In genomic region chr2:48668992-48669391, GRCh38 we compare ENCODE assay signal across 21 cellular contexts. TPM values are rescaled to one million over a fixed set of nuclear protein-coding genes. Genes with fewer than 3 reads are reported as not detected.
DNase-seq lines count a peak whose midpoint lies in the region; ATAC-seq and TF ChIP-seq lines count a peak whose summit lies in the region.
"Had no signal": no experiment of that assay in that cellular context is flagged by ENCODE, and none has a peak within 500 bp of the region (broad histone marks: within the 10 kb centered on the region; RNA-seq: fewer than 3 reads in every experiment).

No MANE protein-coding gene starts in this region.

- in situ Hi-C loops in KBM-7 (cut with MboI; ENCODE audit: low pct_unique_long_range_greater_than_20kb, low sequenced_read_pairs) = no loop called here

- no peaks in the 10 kb centered on the region for H3K4me1 ChIP-seq in foreskin keratinocyte
- H3K4me1 ChIP-seq: pancreas had no signal

- no peaks in the 10 kb centered on the region for H3K36me3 Mint-ChIP-seq in HFFc6 (ENCODE audit: low read depth)
- H3K36me3 Mint-ChIP-seq: activated naive CD4-positive, alpha-beta T cell treated with anti-CD3 and anti-CD28 coated beads, Interleukin-2, amount 50 U/mL, for 24 hours; T-cell had no signal

- TF ChIP-seq CTCF in HFFc6 (IDR thresholded peaks at IDR 0.05) (no peak), foreskin keratinocyte (conservative IDR thresholded peaks at IDR 0.05) (no peak)

- H3K27me3 ChIP-seq in foreskin keratinocyte = no peaks in the 10 kb centered on the region
- H3K27me3 ChIP-seq: brain microvascular endothelial cell, pancreas had no signal

- DNase-seq in KBM-7 (no peak), HFFc6 (no peak), SW 1271 (lab: John Stamatoyannopoulos, UW) (no peak), foreskin keratinocyte (no peak)
- DNase-seq: activated CD8-positive, alpha-beta memory T cell treated with anti-CD3 and anti-CD28 coated beads, Interleukin-2, amount 50 U/mL, for 4 hours; brain microvascular endothelial cell; Caco-2; hypothalamus; NCI-H146; NCI-H510A treated with DMSO at 0.1 percent for 48 hours; pancreas; stimulated activated CD4-positive, alpha-beta T cell treated with anti-CD3 and anti-CD28 coated beads, Interleukin-12 subunit alpha, Interleukin-12 subunit beta, amount 100 ng/mL, for 4 hours; T-cell had no signal

- no peaks in the 10 kb centered on the region for H3K4me1 Mint-ChIP-seq in HFFc6 (ENCODE audit: low read depth)
- H3K4me1 Mint-ChIP-seq: activated naive CD4-positive, alpha-beta T cell treated with anti-CD3 and anti-CD28 coated beads, Interleukin-2, amount 50 U/mL, for 24 hours; GM23338; T-cell had no signal

- no peak overlapping the region for H3K27ac Mint-ChIP-seq in HFFc6
- H3K27ac Mint-ChIP-seq: activated naive CD4-positive, alpha-beta T cell treated with anti-CD3 and anti-CD28 coated beads, Interleukin-2, amount 50 U/mL, for 24 hours; GM23338; T-cell had no signal

- no peaks in the 10 kb centered on the region for H3K9me3 Mint-ChIP-seq in HFFc6
- H3K9me3 Mint-ChIP-seq: activated naive CD4-positive, alpha-beta T cell treated with anti-CD3 and anti-CD28 coated beads, Interleukin-2, amount 50 U/mL, for 24 hours; T-cell had no signal

- H3K4me3 Mint-ChIP-seq in HFFc6 = no peak overlapping the region
- H3K4me3 Mint-ChIP-seq: activated naive CD4-positive, alpha-beta T cell treated with anti-CD3 and anti-CD28 coated beads, Interleukin-2, amount 50 U/mL, for 24 hours; GM23338; T-cell had no signal

- peak; percentile 92 for ATAC-seq in GM18511 (IDR thresholded peaks at IDR 0.05; ENCODE audit: unreplicated experiment)
- peak; percentile 79 for ATAC-seq in GM19468 (IDR thresholded peaks at IDR 0.05; ENCODE audit: extremely low read depth, unreplicated experiment)
- ATAC-seq in HG02840 (IDR thresholded peaks at IDR 0.05; ENCODE audit: low FRiP score, unreplicated experiment) = peak; percentile 86
- ATAC-seq in HG03457 (IDR thresholded peaks at IDR 0.05; ENCODE audit: unreplicated experiment) = peak; percentile 97
- ATAC-seq in foreskin keratinocyte = no peak
- ATAC-seq: GM23338, pancreas, T-cell had no signal

- no peak overlapping the region for H3K27ac ChIP-seq in foreskin keratinocyte
- H3K27ac ChIP-seq: brain microvascular endothelial cell, HL-60, pancreas had no signal

- no peaks in the 10 kb centered on the region for H3K27me3 Mint-ChIP-seq in HFFc6 (ENCODE audit: insufficient read depth)

RNA-seq across cellular contexts. Expression of gene GTF2A1L, which starts 51.3 kb away (rescaled TPM):
- total RNA-seq in HFFc6 (2021; fragmentation: NEBNext Ultra II Directional; extraction: Animal tissue kit (Norgen Biotek cat#: 25700)) = not detected
- not detected in 2 replicates for total RNA-seq in foreskin keratinocyte
- 0.04 TPM in 1 of 2 replicates, not detected in the other for polyA plus RNA-seq in foreskin keratinocyte
- total RNA-seq: Caco-2, G401, T-cell had no signal
